13 cellular contexts compared by ENCODE assay signal in genomic region chr1:240242601-240243144, GRCh38.
A peak's percentile ranks its signal among the peaks of the same experiment; 100 is the strongest.
DNase-seq lines count a peak whose midpoint lies in the region; ATAC-seq, FAIRE-seq and TF ChIP-seq lines count a peak whose summit lies in the region.
"Had no signal": no experiment of that assay in that cellular context is flagged by ENCODE, and none has a peak within 500 bp of the region (broad histone marks: within the 10 kb centered on the region; RNA-seq: fewer than 3 reads in every experiment).

No MANE protein-coding gene starts in this region.

- TF ChIP-seq CTCF in epithelial cell of esophagus (IDR thresholded peaks at IDR 0.05; ENCODE audit: insufficient read depth, low read depth, low read length, missing control alignments) (no peak), pancreas (IDR thresholded peaks at IDR 0.05) (no peak), right atrium auricular region (IDR thresholded peaks at IDR 0.05) (no peak)

- H3K27ac ChIP-seq in pancreas (no peak overlapping the region), right atrium auricular region (no peak overlapping the region)
- H3K27ac ChIP-seq: right lobe of liver, WERI-Rb-1 had no signal

- H3K4me1 ChIP-seq in pancreas (no peaks in the 10 kb centered on the region), right atrium auricular region (no peaks in the 10 kb centered on the region)
- H3K4me1 ChIP-seq: right lobe of liver had no signal

- no peaks in the 10 kb centered on the region for H3K9me3 ChIP-seq in pancreas
- no peaks in the 10 kb centered on the region for H3K9me3 ChIP-seq in right atrium auricular region
- H3K9me3 ChIP-seq: right lobe of liver had no signal

- no peak overlapping the region for H3K4me3 ChIP-seq in epithelial cell of esophagus (ENCODE audit: low read length)
- no peak overlapping the region for H3K4me3 ChIP-seq in skeletal muscle cell (ENCODE audit: low read depth, low read length)
- H3K4me3 ChIP-seq in pancreas, result no peak overlapping the region
- H3K4me3 ChIP-seq in right atrium auricular region, result no peak overlapping the region
- H3K4me3 ChIP-seq: right lobe of liver had no signal

- FAIRE-seq in pancreas (lab: Jason Lieb, UNC), result no peak
- FAIRE-seq: endometrium had no signal

- H3K36me3 ChIP-seq in pancreas (no peaks in the 10 kb centered on the region), right atrium auricular region (no peaks in the 10 kb centered on the region)
- H3K36me3 ChIP-seq: right lobe of liver had no signal

- H3K27me3 ChIP-seq in pancreas (peaks cover 0 to 3% (median 0%) of the 10 kb centered on the region in 4 donors), right atrium auricular region (no peaks in the 10 kb centered on the region)
- H3K27me3 ChIP-seq: right lobe of liver had no signal

- whole genome bisulfite sequencing in pancreas, 2 donors, result 49 to 67% methylated on average over 5 of the region's 5 CpGs

- ATAC-seq in pancreas, result no peak
- ATAC-seq: right lobe of liver had no signal

- DNase-seq in GM04504 (ENCODE audit: low read depth) (peak; percentile 58), NCI-H82 treated with DMSO at 0.1 percent for 48 hours (lab: John Stamatoyannopoulos, UW; ENCODE audit: unreplicated experiment) (peak; percentile 41), epithelial cell of esophagus (ENCODE audit: low read depth) (peak; percentile 45), skeletal muscle cell (ENCODE audit: low read depth) (peak; percentile 82), mesenteric fat pad (ENCODE audit: low spot score) (no peak), pancreas (no peak), right atrium auricular region (ENCODE audit: low spot score) (no peak), NCI-H1930 (lab: John Stamatoyannopoulos, UW) (no peak)
- DNase-seq: Karpas-422, right lobe of liver, RPMI8226, WERI-Rb-1 had no signal

- intact Hi-C loops in pancreas (cut with DNase I), result no loop called here

Comparison
In these comparisons a context has a peak if more than half of its experiments do, and no peak if none do; other contexts are left out.
1. DNase-seq: peak in GM04504 (single experiment), NCI-H82 treated with DMSO at 0.1 percent for 48 hours (single experiment), epithelial cell of esophagus (single experiment) and skeletal muscle cell (single experiment); none in mesenteric fat pad (single experiment), pancreas (0 of 6), right atrium auricular region (single experiment) and NCI-H1930 (0 of 2).